Comparison of ENCODE assay signal across 1 cellular context in the genomic region with DNA sequence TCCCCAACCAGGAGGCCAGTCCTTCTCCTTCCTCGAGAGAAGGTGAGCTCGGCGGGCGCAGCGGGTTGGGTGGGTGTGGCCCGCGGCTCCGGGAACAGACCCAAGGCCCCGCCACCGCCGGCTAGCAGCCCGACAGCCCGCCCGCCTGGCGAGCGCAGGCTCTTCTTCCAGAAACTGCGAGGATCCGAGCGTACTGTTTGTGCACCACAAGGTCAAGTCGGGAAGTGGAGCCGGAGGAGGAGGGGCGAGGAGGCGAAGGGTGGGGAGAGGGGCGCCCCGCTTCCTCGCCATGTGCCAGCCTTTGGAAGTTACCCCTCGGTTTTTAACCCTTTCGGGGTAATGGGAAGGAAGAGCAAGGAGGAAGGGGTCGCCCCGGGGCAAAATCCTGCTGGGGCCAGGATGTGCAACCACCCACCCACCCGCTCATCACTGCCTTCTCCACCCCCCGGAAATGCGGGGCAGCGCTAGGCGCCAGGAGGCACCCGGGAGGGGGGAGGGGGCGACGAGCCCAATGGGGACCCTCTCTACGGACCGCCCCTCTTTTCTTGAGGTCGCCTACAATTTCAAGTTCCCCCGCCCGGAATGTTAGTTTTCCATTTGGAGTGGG.
TF ChIP-seq lines count a peak whose summit lies in the region.

No MANE protein-coding gene starts in this region.

TF ChIP-seq in HepG2, 621 proteins besides CTCF, POLR2A, EP300 and RAD21 (continued from another document and continues in another):
- TF ChIP-seq, protein P1, sequence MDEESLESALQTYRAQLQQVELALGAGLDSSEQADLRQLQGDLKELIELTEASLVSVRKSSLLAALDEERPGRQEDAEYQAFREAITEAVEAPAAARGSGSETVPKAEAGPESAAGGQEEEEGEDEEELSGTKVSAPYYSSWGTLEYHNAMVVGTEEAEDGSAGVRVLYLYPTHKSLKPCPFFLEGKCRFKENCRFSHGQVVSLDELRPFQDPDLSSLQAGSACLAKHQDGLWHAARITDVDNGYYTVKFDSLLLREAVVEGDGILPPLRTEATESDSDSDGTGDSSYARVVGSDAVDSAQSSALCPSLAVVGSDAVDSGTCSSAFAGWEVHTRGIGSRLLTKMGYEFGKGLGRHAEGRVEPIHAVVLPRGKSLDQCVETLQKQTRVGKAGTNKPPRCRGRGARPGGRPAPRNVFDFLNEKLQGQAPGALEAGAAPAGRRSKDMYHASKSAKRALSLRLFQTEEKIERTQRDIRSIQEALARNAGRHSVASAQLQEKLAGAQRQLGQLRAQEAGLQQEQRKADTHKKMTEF (CRISPR knock-in tag; IDR thresholded peaks at IDR 0.05), result peak; percentile 59; the same call in 1 of the 2 replicates
- TF ChIP-seq POGZ (CRISPR knock-in tag; IDR thresholded peaks at IDR 0.05), result 0 out of 2 replicates have a peak, but pooled peaks have one; percentile 41
- no peak for TF ChIP-seq ARNT (IDR thresholded peaks at IDR 0.05)
- TF ChIP-seq GABPA (IDR thresholded peaks at IDR 0.05; ENCODE audit: low read depth, low read length), result no peak
- peak; percentile 59 for TF ChIP-seq GABPA (CRISPR knock-in tag; IDR thresholded peaks at IDR 0.05; ENCODE audit: low read depth)
- TF ChIP-seq, protein P2, sequence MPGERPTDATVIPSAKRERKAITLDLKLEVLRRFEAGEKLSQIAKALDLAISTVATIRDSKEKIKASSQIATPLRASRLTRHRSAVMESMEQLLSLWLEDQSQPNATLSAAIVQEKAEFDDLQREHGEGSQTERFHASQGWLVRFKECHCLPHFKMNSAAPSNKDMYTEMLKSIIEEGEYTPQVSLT (CRISPR knock-in tag; IDR thresholded peaks at IDR 0.05; ENCODE audit: borderline replicate concordance, low read depth), result no peak
- TF ChIP-seq ZNF672 (CRISPR knock-in tag; IDR thresholded peaks at IDR 0.05), result no peak
- TF ChIP-seq SIN3B (IDR thresholded peaks at IDR 0.05; ENCODE audit: low read length), result no peak
- no peak for TF ChIP-seq ZFYVE20 (CRISPR knock-in tag; IDR thresholded peaks at IDR 0.05; ENCODE audit: borderline replicate concordance, low read depth)
- no peak for TF ChIP-seq HNF4A (CRISPR knock-in tag; IDR thresholded peaks at IDR 0.05)
- TF ChIP-seq SYNCRIP (IDR thresholded peaks at IDR 0.05; ENCODE audit: insufficient read depth, low read depth, low read length), result no peak
- TF ChIP-seq, protein P3, sequence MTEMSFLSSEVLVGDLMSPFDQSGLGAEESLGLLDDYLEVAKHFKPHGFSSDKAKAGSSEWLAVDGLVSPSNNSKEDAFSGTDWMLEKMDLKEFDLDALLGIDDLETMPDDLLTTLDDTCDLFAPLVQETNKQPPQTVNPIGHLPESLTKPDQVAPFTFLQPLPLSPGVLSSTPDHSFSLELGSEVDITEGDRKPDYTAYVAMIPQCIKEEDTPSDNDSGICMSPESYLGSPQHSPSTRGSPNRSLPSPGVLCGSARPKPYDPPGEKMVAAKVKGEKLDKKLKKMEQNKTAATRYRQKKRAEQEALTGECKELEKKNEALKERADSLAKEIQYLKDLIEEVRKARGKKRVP (CRISPR knock-in tag; IDR thresholded peaks at IDR 0.05), result peak in 1 of 2 experiments; percentile 36; a peak in 1 of 4 replicates
- TF ChIP-seq, protein P4, sequence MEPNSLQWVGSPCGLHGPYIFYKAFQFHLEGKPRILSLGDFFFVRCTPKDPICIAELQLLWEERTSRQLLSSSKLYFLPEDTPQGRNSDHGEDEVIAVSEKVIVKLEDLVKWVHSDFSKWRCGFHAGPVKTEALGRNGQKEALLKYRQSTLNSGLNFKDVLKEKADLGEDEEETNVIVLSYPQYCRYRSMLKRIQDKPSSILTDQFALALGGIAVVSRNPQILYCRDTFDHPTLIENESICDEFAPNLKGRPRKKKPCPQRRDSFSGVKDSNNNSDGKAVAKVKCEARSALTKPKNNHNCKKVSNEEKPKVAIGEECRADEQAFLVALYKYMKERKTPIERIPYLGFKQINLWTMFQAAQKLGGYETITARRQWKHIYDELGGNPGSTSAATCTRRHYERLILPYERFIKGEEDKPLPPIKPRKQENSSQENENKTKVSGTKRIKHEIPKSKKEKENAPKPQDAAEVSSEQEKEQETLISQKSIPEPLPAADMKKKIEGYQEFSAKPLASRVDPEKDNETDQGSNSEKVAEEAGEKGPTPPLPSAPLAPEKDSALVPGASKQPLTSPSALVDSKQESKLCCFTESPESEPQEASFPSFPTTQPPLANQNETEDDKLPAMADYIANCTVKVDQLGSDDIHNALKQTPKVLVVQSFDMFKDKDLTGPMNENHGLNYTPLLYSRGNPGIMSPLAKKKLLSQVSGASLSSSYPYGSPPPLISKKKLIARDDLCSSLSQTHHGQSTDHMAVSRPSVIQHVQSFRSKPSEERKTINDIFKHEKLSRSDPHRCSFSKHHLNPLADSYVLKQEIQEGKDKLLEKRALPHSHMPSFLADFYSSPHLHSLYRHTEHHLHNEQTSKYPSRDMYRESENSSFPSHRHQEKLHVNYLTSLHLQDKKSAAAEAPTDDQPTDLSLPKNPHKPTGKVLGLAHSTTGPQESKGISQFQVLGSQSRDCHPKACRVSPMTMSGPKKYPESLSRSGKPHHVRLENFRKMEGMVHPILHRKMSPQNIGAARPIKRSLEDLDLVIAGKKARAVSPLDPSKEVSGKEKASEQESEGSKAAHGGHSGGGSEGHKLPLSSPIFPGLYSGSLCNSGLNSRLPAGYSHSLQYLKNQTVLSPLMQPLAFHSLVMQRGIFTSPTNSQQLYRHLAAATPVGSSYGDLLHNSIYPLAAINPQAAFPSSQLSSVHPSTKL (CRISPR knock-in tag; IDR thresholded peaks at IDR 0.05), result peak; percentile 15; the same call in 1 of the 2 replicates
- peak; percentile 52; the same call in 1 of the 2 replicates for TF ChIP-seq ZBTB7A (CRISPR knock-in tag; IDR thresholded peaks at IDR 0.05)
- no peak for TF ChIP-seq ZNF121 (CRISPR knock-in tag; IDR thresholded peaks at IDR 0.05)
- TF ChIP-seq ZNF709 (CRISPR knock-in tag; IDR thresholded peaks at IDR 0.05), result peak; percentile 37; the same call in 1 of the 2 replicates
- TF ChIP-seq MXI1 (IDR thresholded peaks at IDR 0.05; ENCODE audit: borderline replicate concordance, low read depth, low read length), result no peak
- TF ChIP-seq, protein P5, sequence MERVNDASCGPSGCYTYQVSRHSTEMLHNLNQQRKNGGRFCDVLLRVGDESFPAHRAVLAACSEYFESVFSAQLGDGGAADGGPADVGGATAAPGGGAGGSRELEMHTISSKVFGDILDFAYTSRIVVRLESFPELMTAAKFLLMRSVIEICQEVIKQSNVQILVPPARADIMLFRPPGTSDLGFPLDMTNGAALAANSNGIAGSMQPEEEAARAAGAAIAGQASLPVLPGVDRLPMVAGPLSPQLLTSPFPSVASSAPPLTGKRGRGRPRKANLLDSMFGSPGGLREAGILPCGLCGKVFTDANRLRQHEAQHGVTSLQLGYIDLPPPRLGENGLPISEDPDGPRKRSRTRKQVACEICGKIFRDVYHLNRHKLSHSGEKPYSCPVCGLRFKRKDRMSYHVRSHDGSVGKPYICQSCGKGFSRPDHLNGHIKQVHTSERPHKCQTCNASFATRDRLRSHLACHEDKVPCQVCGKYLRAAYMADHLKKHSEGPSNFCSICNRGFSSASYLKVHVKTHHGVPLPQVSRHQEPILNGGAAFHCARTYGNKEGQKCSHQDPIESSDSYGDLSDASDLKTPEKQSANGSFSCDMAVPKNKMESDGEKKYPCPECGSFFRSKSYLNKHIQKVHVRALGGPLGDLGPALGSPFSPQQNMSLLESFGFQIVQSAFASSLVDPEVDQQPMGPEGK (CRISPR knock-in tag; IDR thresholded peaks at IDR 0.05), result peak; percentile 59
- no peak for TF ChIP-seq ASH2L (IDR thresholded peaks at IDR 0.05; ENCODE audit: insufficient read length, low read depth, low read length)
- peak; percentile 80 for TF ChIP-seq KDM2A (CRISPR knock-in tag; IDR thresholded peaks at IDR 0.05; ENCODE audit: borderline replicate concordance, low read depth)
- TF ChIP-seq, protein P6, sequence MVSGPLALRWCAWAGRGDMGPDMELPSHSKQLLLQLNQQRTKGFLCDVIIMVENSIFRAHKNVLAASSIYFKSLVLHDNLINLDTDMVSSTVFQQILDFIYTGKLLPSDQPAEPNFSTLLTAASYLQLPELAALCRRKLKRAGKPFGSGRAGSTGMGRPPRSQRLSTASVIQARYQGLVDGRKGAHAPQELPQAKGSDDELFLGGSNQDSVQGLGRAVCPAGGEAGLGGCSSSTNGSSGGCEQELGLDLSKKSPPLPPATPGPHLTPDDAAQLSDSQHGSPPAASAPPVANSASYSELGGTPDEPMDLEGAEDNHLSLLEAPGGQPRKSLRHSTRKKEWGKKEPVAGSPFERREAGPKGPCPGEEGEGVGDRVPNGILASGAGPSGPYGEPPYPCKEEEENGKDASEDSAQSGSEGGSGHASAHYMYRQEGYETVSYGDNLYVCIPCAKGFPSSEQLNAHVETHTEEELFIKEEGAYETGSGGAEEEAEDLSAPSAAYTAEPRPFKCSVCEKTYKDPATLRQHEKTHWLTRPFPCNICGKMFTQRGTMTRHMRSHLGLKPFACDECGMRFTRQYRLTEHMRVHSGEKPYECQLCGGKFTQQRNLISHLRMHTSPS (CRISPR knock-in tag; IDR thresholded peaks at IDR 0.05; ENCODE audit: low read depth), result peak; percentile 45; the same call in 1 of the 2 replicates
- TF ChIP-seq ZNF501 (CRISPR knock-in tag; IDR thresholded peaks at IDR 0.05), result 0 out of 2 replicates have a peak, but pooled peaks have one; percentile 58
- TF ChIP-seq PHF8 (CRISPR knock-in tag; IDR thresholded peaks at IDR 0.05), result peak; percentile 14; the same call in 1 of the 2 replicates
- peak; percentile 67; the same call in 1 of the 2 replicates for TF ChIP-seq MTA1 (CRISPR knock-in tag; IDR thresholded peaks at IDR 0.05; ENCODE audit: borderline replicate concordance)
- TF ChIP-seq, protein P7, sequence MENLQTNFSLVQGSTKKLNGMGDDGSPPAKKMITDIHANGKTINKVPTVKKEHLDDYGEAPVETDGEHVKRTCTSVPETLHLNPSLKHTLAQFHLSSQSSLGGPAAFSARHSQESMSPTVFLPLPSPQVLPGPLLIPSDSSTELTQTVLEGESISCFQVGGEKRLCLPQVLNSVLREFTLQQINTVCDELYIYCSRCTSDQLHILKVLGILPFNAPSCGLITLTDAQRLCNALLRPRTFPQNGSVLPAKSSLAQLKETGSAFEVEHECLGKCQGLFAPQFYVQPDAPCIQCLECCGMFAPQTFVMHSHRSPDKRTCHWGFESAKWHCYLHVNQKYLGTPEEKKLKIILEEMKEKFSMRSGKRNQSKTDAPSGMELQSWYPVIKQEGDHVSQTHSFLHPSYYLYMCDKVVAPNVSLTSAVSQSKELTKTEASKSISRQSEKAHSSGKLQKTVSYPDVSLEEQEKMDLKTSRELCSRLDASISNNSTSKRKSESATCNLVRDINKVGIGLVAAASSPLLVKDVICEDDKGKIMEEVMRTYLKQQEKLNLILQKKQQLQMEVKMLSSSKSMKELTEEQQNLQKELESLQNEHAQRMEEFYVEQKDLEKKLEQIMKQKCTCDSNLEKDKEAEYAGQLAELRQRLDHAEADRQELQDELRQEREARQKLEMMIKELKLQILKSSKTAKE (CRISPR knock-in tag; IDR thresholded peaks at IDR 0.05; ENCODE audit: borderline replicate concordance), result no peak
- 0 out of 2 replicates have a peak, but pooled peaks have one; percentile 19 for TF ChIP-seq ZSCAN9 (CRISPR knock-in tag; IDR thresholded peaks at IDR 0.05; ENCODE audit: borderline replicate concordance)
- TF ChIP-seq ZNF441 (CRISPR knock-in tag; IDR thresholded peaks at IDR 0.05; ENCODE audit: borderline replicate concordance), result 0 out of 2 replicates have a peak, but pooled peaks have one; percentile 41
- TF ChIP-seq NCOA1 (CRISPR knock-in tag; IDR thresholded peaks at IDR 0.05), result peak; percentile 68; the same call in 1 of the 2 replicates
- no peak for TF ChIP-seq ZNF432 (CRISPR knock-in tag; IDR thresholded peaks at IDR 0.05; ENCODE audit: borderline replicate concordance)
- TF ChIP-seq, protein P8, sequence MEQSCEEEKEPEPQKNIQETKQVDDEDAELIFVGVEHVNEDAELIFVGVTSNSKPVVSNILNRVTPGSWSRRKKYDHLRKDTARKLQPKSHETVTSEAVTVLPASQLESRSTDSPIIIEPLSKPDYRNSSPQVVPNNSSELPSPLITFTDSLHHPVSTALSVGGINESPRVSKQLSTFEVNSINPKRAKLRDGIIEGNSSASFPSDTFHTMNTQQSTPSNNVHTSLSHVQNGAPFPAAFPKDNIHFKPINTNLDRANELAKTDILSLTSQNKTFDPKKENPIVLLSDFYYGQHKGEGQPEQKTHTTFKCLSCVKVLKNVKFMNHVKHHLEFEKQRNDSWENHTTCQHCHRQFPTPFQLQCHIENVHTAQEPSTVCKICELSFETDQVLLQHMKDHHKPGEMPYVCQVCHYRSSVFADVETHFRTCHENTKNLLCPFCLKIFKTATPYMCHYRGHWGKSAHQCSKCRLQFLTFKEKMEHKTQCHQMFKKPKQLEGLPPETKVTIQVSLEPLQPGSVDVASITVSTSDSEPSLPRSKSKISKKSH (CRISPR knock-in tag; IDR thresholded peaks at IDR 0.05; ENCODE audit: borderline replicate concordance), result peak; percentile 82
- TF ChIP-seq YEATS4 (CRISPR knock-in tag; IDR thresholded peaks at IDR 0.05; ENCODE audit: borderline replicate concordance), result peak; percentile 67
- TF ChIP-seq, protein P9, sequence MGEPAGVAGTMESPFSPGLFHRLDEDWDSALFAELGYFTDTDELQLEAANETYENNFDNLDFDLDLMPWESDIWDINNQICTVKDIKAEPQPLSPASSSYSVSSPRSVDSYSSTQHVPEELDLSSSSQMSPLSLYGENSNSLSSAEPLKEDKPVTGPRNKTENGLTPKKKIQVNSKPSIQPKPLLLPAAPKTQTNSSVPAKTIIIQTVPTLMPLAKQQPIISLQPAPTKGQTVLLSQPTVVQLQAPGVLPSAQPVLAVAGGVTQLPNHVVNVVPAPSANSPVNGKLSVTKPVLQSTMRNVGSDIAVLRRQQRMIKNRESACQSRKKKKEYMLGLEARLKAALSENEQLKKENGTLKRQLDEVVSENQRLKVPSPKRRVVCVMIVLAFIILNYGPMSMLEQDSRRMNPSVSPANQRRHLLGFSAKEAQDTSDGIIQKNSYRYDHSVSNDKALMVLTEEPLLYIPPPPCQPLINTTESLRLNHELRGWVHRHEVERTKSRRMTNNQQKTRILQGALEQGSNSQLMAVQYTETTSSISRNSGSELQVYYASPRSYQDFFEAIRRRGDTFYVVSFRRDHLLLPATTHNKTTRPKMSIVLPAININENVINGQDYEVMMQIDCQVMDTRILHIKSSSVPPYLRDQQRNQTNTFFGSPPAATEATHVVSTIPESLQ (CRISPR knock-in tag; conservative IDR thresholded peaks at IDR 0.05), result no peak
- 0 out of 2 replicates have a peak, but pooled peaks have one; percentile 49 for TF ChIP-seq ARNT2 (CRISPR knock-in tag; IDR thresholded peaks at IDR 0.05; ENCODE audit: low read depth)
- TF ChIP-seq, protein P10, sequence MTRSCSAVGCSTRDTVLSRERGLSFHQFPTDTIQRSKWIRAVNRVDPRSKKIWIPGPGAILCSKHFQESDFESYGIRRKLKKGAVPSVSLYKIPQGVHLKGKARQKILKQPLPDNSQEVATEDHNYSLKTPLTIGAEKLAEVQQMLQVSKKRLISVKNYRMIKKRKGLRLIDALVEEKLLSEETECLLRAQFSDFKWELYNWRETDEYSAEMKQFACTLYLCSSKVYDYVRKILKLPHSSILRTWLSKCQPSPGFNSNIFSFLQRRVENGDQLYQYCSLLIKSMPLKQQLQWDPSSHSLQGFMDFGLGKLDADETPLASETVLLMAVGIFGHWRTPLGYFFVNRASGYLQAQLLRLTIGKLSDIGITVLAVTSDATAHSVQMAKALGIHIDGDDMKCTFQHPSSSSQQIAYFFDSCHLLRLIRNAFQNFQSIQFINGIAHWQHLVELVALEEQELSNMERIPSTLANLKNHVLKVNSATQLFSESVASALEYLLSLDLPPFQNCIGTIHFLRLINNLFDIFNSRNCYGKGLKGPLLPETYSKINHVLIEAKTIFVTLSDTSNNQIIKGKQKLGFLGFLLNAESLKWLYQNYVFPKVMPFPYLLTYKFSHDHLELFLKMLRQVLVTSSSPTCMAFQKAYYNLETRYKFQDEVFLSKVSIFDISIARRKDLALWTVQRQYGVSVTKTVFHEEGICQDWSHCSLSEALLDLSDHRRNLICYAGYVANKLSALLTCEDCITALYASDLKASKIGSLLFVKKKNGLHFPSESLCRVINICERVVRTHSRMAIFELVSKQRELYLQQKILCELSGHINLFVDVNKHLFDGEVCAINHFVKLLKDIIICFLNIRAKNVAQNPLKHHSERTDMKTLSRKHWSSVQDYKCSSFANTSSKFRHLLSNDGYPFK (CRISPR knock-in tag; IDR thresholded peaks at IDR 0.05; ENCODE audit: borderline replicate concordance), result peak; percentile 25; the same call in 1 of the 2 replicates
